Comparison of ENCODE assay signal across 1 cellular context in the genomic region with DNA sequence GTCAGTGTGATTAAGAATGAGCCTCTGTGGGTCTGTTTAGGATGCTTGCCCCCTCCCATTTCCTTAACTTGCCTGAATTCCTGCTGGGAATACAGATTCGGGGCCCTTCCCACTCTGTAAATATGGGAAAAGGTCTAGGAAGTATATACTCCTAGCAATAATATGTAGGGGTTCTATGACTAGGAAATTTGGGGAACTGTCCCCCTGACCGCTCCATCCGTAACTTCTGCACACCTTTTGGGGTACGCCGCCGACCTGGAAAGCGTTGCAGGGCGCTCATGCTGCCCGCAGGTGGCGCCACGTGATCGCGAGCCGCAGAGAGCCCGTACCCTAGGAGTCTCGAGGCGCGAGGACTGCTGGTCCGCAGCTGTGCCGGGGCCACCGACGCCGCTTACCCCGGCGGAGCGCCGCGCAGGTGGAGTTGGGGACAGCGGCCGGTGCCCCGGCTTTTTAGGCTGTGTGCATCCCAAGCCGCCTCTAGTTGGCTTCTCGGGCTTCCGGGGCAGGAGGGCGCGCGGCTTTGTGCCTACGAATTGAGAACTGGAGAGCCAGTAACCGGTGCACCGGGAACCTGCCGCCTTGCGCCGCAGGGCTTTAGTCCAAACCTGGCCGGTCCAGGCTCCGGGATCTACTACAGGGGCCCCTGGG.
TF ChIP-seq lines count a peak whose summit lies in the region.

No MANE protein-coding gene starts in this region.

TF ChIP-seq in A549, 52 proteins besides CTCF, POLR2A, EP300 and RAD21 (continued from another document):
- TF ChIP-seq RNF2 (IDR thresholded peaks at IDR 0.05; ENCODE audit: borderline replicate concordance, low read depth), result no peak
- no peak for TF ChIP-seq CHD2 (IDR thresholded peaks at IDR 0.05; ENCODE audit: low read length, partially characterized antibody)
- TF ChIP-seq HDAC2 (IDR thresholded peaks at IDR 0.05), result no peak
- TF ChIP-seq HES2 (IDR thresholded peaks at IDR 0.05), result no peak
- TF ChIP-seq SREBF2 (IDR thresholded peaks at IDR 0.05), result no peak
- TF ChIP-seq POLR2AphosphoS2 (conservative IDR thresholded peaks at IDR 0.05; ENCODE audit: low read length), result no peak
- TF ChIP-seq FOSB (CRISPR knock-in tag; IDR thresholded peaks at IDR 0.05), result no peak
- TF ChIP-seq TFCP2L1 (CRISPR knock-in tag; IDR thresholded peaks at IDR 0.05), result 0 out of 2 replicates have a peak, but pooled peaks have one; percentile 53
- no peak for TF ChIP-seq ZNF302 (CRISPR knock-in tag; IDR thresholded peaks at IDR 0.05)
- no peak for TF ChIP-seq HMGXB4 (CRISPR knock-in tag; IDR thresholded peaks at IDR 0.05; ENCODE audit: borderline replicate concordance)
- TF ChIP-seq ATOH8 (CRISPR knock-in tag; IDR thresholded peaks at IDR 0.05; ENCODE audit: low read depth), result no peak
- TF ChIP-seq RFX5 (IDR thresholded peaks at IDR 0.05), result no peak
- no peak for TF ChIP-seq FOSL2 (IDR thresholded peaks at IDR 0.05)
- TF ChIP-seq FOSL2 (CRISPR knock-in tag; IDR thresholded peaks at IDR 0.05), result no peak
- no peak for TF ChIP-seq NPAS2 (CRISPR knock-in tag; IDR thresholded peaks at IDR 0.05; ENCODE audit: borderline replicate concordance)
- no peak for TF ChIP-seq CHD4 (IDR thresholded peaks at IDR 0.05; ENCODE audit: borderline replicate concordance)
- TF ChIP-seq KDM5A (IDR thresholded peaks at IDR 0.05), result peak; percentile 92
- TF ChIP-seq, protein P1, sequence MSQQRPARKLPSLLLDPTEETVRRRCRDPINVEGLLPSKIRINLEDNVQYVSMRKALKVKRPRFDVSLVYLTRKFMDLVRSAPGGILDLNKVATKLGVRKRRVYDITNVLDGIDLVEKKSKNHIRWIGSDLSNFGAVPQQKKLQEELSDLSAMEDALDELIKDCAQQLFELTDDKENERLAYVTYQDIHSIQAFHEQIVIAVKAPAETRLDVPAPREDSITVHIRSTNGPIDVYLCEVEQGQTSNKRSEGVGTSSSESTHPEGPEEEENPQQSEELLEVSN (IDR thresholded peaks at IDR 0.05; ENCODE audit: borderline replicate concordance, low read depth), result peak; percentile 71; the same call in 1 of the 2 replicates
